In genomic region chr6:39091163-39091562, GRCh38 we compare ENCODE assay signal across 19 cellular contexts. TPM values are rescaled to one million over a fixed set of nuclear protein-coding genes. Genes with fewer than 3 reads are reported as not detected.
A peak's percentile ranks its signal among the peaks of the same experiment; 100 is the strongest.
DNase-seq lines count a peak whose midpoint lies in the region; ATAC-seq and TF ChIP-seq lines count a peak whose summit lies in the region.
"Had no signal": no experiment of that assay in that cellular context is flagged by ENCODE, and none has a peak within 500 bp of the region (broad histone marks: within the 10 kb centered on the region; RNA-seq: fewer than 3 reads in every experiment).

No MANE protein-coding gene starts in this region.

- H3K36me3 Mint-ChIP-seq in MCF 10A (ENCODE audit: insufficient read depth, unreplicated experiment), result no peaks in the 10 kb centered on the region

- TF ChIP-seq CTCF in MCF 10A (IDR thresholded peaks at IDR 0.05; ENCODE audit: unreplicated experiment), result no peak
- no peak for TF ChIP-seq CTCF in breast epithelium (IDR thresholded peaks at IDR 0.05)
- no peak for TF ChIP-seq CTCF in RWPE1 (conservative IDR thresholded peaks at IDR 0.05; ENCODE audit: low read depth)

- H3K4ac ChIP-seq in neuronal stem cell (ENCODE audit: low read length), result no peak overlapping the region

- intact Hi-C loops in MCF 10A (cut with micrococcal nuclease) (no loop called here), breast epithelium (cut with DNase I; ENCODE audit: low total_unique reads) (no loop called here)

- POLR2A ChIA-PET in MCF 10A (lab: Yijun Ruan, JAX), result no interaction called here
- POLR2A ChIA-PET in RWPE1 (lab: Yijun Ruan, JAX; ENCODE audit: low non-redundant PET), result no interaction called here

- no peak overlapping the region for H2AFZ ChIP-seq in neuronal stem cell (ENCODE audit: low read length)

- H2BK5ac ChIP-seq in neuronal stem cell (ENCODE audit: low read length), result no peak overlapping the region

- no TSS peak for BruUV-seq in MCF 10A (replicated peaks; lab: Mats Ljungman, UMichigan)

- H2BK12ac ChIP-seq in neuronal stem cell (ENCODE audit: low read length), result no peak overlapping the region

- H2BK15ac ChIP-seq in neuronal stem cell (ENCODE audit: low read length), result no peak overlapping the region

- no peak overlapping the region for H3K14ac ChIP-seq in neuronal stem cell (ENCODE audit: low read length)

- H3K27ac Mint-ChIP-seq in MCF 10A (ENCODE audit: low read depth, unreplicated experiment), result no peak overlapping the region

- no peaks in the 10 kb centered on the region for H3K27me3 ChIP-seq in breast epithelium
- peaks cover 0 to 28% (median 0%) of the 10 kb centered on the region in 3 experiments for H3K27me3 ChIP-seq in neuronal stem cell (ENCODE audit: control insufficient read depth in 3 of 3, insufficient read depth in 3 of 3, low read depth in 1 of 3, low read length in 3 of 3)

- no peak for TF ChIP-seq POLR2A in breast epithelium (IDR thresholded peaks at IDR 0.05)

- no peaks in the 10 kb centered on the region for H3K79me1 ChIP-seq in neuronal stem cell (ENCODE audit: low read depth, low read length)

- H3K9ac ChIP-seq in neuronal stem cell (ENCODE audit: low read depth, low read length, poor library complexity), result no peak overlapping the region

- H3K4me1 Mint-ChIP-seq in MCF 10A (ENCODE audit: insufficient read depth, unreplicated experiment), result no peaks in the 10 kb centered on the region

- no CpG with 5 or more reads among the region's 6 CpGs for WGBS in neuronal stem cell (ENCODE audit: extremely low coverage in 2 of 2, insufficient read length in 2 of 2, insufficient replicate concordance in 1 of 2), 2 donors

- no peak overlapping the region for H2BK120ac ChIP-seq in neuronal stem cell (ENCODE audit: low read depth, low read length)

- H3K18ac ChIP-seq in neuronal stem cell (ENCODE audit: low read length), result no peak overlapping the region

- H3K4me3 ChIP-seq in breast epithelium, result no peak overlapping the region
- H3K4me3 ChIP-seq in neuronal stem cell (ENCODE audit: low read length in 2 of 2), result no peak overlapping the region

- H3K4me2 ChIP-seq in neuronal stem cell (ENCODE audit: insufficient read depth, low read length, poor library complexity, severe bottlenecking), result no peak overlapping the region

- H3K27ac ChIP-seq in breast epithelium (no peak overlapping the region), RWPE1 (no peak overlapping the region), neuronal stem cell (replicated peaks; ENCODE audit: low read length) (no peak overlapping the region)
- H3K27ac ChIP-seq: 22Rv1 had no signal

- peak; percentile 31 for DNase-seq in DMS79 treated with DMSO at 0.1 percent for 48 hours (lab: John Stamatoyannopoulos, UW)
- DNase-seq in DMS79 (lab: John Stamatoyannopoulos, UW), result no peak
- peak; percentile 28 for DNase-seq in MCF 10A (ENCODE audit: unreplicated experiment)
- no peak for DNase-seq in breast epithelium (ENCODE audit: low spot score in 2 of 2)
- DNase-seq in RWPE1 (ENCODE audit: low spot score), result peak; percentile 20
- no peak for DNase-seq in NCI-H146 treated with DMSO at 0.1 percent for 48 hours (lab: John Stamatoyannopoulos, UW; ENCODE audit: unreplicated experiment)
- no peak for DNase-seq in neuronal stem cell (ENCODE audit: low spot score)
- DNase-seq: AML-193, GDM1, H9, Kasumi-1, MM.1S, NCI-H146, NCI-H2107, SIG-M5, T-helper 1 cell had no signal

- H4K91ac ChIP-seq in neuronal stem cell (ENCODE audit: low read depth, low read length, poor library complexity), result no peak overlapping the region

- H3K27me3 Mint-ChIP-seq in MCF 10A (ENCODE audit: insufficient read depth, unreplicated experiment), result peaks cover 69% of the 10 kb centered on the region

- no peak overlapping the region for H4K8ac ChIP-seq in neuronal stem cell (ENCODE audit: low read depth, low read length)

- no peaks in the 10 kb centered on the region for H3K9me3 Mint-ChIP-seq in MCF 10A (ENCODE audit: unreplicated experiment)
- H3K9me3 Mint-ChIP-seq: H9 had no signal

- H3K9me3 ChIP-seq in breast epithelium, result no peaks in the 10 kb centered on the region
- H3K9me3 ChIP-seq in neuronal stem cell (replicated peaks in 1 of 2; ENCODE audit: control insufficient read depth in 2 of 2, insufficient read depth in 1 of 2, low read depth in 1 of 2, low read length in 2 of 2), result no peaks in the 10 kb centered on the region

- H3K36me3 ChIP-seq in breast epithelium (no peaks in the 10 kb centered on the region), neuronal stem cell (replicated peaks in 1 of 2; ENCODE audit: control insufficient read depth in 2 of 2, insufficient read depth in 2 of 2, low read length in 2 of 2) (no peaks in the 10 kb centered on the region)

- CTCF ChIA-PET in MCF 10A (lab: Yijun Ruan, JAX), result interaction anchor here (0.7 to 1.2 kb wide), 3 partner anchors 9 to 134 kb away, joined by 3 to 4 read pairs (median 4); no protein-coding TSS in a partner anchor
- CTCF ChIA-PET in RWPE1 (lab: Yijun Ruan, JAX), result no interaction called here

- no peak overlapping the region for H3K4me3 Mint-ChIP-seq in MCF 10A (ENCODE audit: unreplicated experiment)

- ATAC-seq in HG03460 (IDR thresholded peaks at IDR 0.05; ENCODE audit: unreplicated experiment), result no peak

- H3K4me1 ChIP-seq in breast epithelium (no peaks in the 10 kb centered on the region), neuronal stem cell (ENCODE audit: control insufficient read depth in 2 of 2, insufficient read depth in 1 of 2, low read depth in 1 of 2, low read length in 2 of 2) (peaks cover 6% of the 10 kb centered on the region in 2 donors)

- no peak overlapping the region for H2AK5ac ChIP-seq in neuronal stem cell (ENCODE audit: low read depth, low read length)

- no peak overlapping the region for H3K23ac ChIP-seq in neuronal stem cell (ENCODE audit: low read depth, low read length, poor library complexity)

RNA-seq across cellular contexts. Expression of gene SAYSD1, which starts 23.8 kb away (rescaled TPM):
- total RNA-seq in MCF 10A (2022) (8.4 and 10.9 TPM in 2 replicates), breast epithelium (10 to 100 TPM; 21.3 to 35.3 (median 21.8) TPM)
- polyA plus RNA-seq in neuronal stem cell (2013, experiment 1 of 2), result 11.2 TPM
- polyA plus RNA-seq in neuronal stem cell (2013, experiment 2 of 2), result 11.0 TPM

RNA-seq across cellular contexts. Expression of gene GLP1R, which starts 42.6 kb away (rescaled TPM):
- total RNA-seq in MCF 10A (2022) (not detected in 2 replicates), breast epithelium (under 1 TPM in 2 of 3 donors, not detected in 1; 0.33 to 0.73 TPM)
- polyA plus RNA-seq in neuronal stem cell (2013, experiment 1 of 2), result 0.92 TPM
- 0.86 TPM for polyA plus RNA-seq in neuronal stem cell (2013, experiment 2 of 2)
- total RNA-seq: OCI-LY7 had no signal

Comparison
In these comparisons a context has a peak if more than half of its experiments do, and no peak if none do; other contexts are left out.
1. DNase-seq: peak in DMS79 treated with DMSO at 0.1 percent for 48 hours (single experiment), MCF 10A (single experiment) and RWPE1 (single experiment); none in DMS79 (single experiment), breast epithelium (0 of 2), NCI-H146 treated with DMSO at 0.1 percent for 48 hours (single experiment) and neuronal stem cell (single experiment).